1 cellular context compared by ENCODE assay signal in genomic region chr10:95208702-95209391, GRCh38.
A peak's percentile ranks its signal among the peaks of the same experiment; 100 is the strongest.
TF ChIP-seq lines count a peak whose summit lies in the region.

No MANE protein-coding gene starts in this region.

TF ChIP-seq in HepG2, 621 proteins besides CTCF, POLR2A, EP300 and RAD21 (continued from another document):
- TF ChIP-seq ARID3A (IDR thresholded peaks at IDR 0.05; ENCODE audit: low read depth, low read length) (0 out of 2 replicates have a peak, but pooled peaks have one; percentile 50), STAG1 (CRISPR knock-in tag; IDR thresholded peaks at IDR 0.05) (peak; percentile 23; the same call in 1 of the 2 replicates)
